21 cellular contexts compared by ENCODE assay signal in genomic region chr16:89555780-89556179, GRCh38. TPM values are rescaled to one million over a fixed set of nuclear protein-coding genes. Genes with fewer than 3 reads are reported as not detected.
"Had no signal": no experiment of that assay in that cellular context is flagged by ENCODE, and none has a peak within 500 bp of the region (broad histone marks: within the 10 kb centered on the region; RNA-seq: fewer than 3 reads in every experiment).

No MANE protein-coding gene starts in this region.

- DNase-seq: activated B cell treated with CpG ODN at 0.5 μM for 24 hours; activated CD4-positive, alpha-beta memory T cell treated with anti-CD3 and anti-CD28 coated beads for 36 hours; activated CD4-positive, alpha-beta T cell treated with anti-CD3 and anti-CD28 coated beads for 36 hours; activated CD8-positive, alpha-beta memory T cell treated with anti-CD3 and anti-CD28 coated beads, Interleukin-2, amount 10 ng/mL, durations not matched to agents 7 days and 5 days; activated gamma-delta T cell treated with Interleukin-2 at 50 U/mL for 16 hours; activated T-cell treated with anti-CD3 and anti-CD28 coated beads for 4 hours; colonic mucosa; heart left ventricle; left cardiac atrium; midbrain; sigmoid colon; stimulated activated CD4-positive, alpha-beta T cell treated with anti-CD3 and anti-CD28 coated beads, Interleukin-15, amount 100 ng/mL, for 24 hours; upper lobe of left lung had no signal

- H3K4me3 Mint-ChIP-seq: activated B cell treated with CpG ODN at 0.5 μM for 24 hours; activated CD4-positive, alpha-beta memory T cell treated with anti-CD3 and anti-CD28 coated beads for 36 hours; activated CD4-positive, alpha-beta T cell treated with anti-CD3 and anti-CD28 coated beads for 36 hours; activated CD8-positive, alpha-beta memory T cell treated with anti-CD3 and anti-CD28 coated beads, Interleukin-2, amount 10 ng/mL, durations not matched to agents 7 days and 5 days; central memory CD8-positive, alpha-beta T cell; natural killer cell treated with Interleukin-12 subunit alpha and Interleukin-12 subunit beta and Interleukin-15 and Interleukin-18, amount 100 ng/mL, for 72 hours; stimulated activated memory B cell treated with anti-CD40 and anti-IgM and Interleukin-4, amounts not matched to agents 10 μg/mL and 1 μg/mL and 100 μg/mL, for 72 hours; T-helper 1 cell treated with Interleukin-12 subunit alpha and Interleukin-12 subunit beta and Interleukin-4 antibody, amounts not matched to agents 30 μg/mL and 1 μg/mL, for 36 hours had no signal

- H3K9me3 ChIP-seq: colonic mucosa, gastroesophageal sphincter, heart left ventricle, sigmoid colon, thoracic aorta, upper lobe of left lung had no signal

- ATAC-seq: activated CD4-positive, alpha-beta T cell treated with anti-CD3 and anti-CD28 coated beads for 36 hours; activated CD8-positive, alpha-beta memory T cell treated with anti-CD3 and anti-CD28 coated beads, Interleukin-2, amount 10 ng/mL, durations not matched to agents 7 days and 5 days; activated naive CD4-positive, alpha-beta T cell treated with anti-CD3 and anti-CD28 coated beads, Interleukin-2, amount 50 U/mL, for 72 hours; gastroesophageal sphincter; heart left ventricle; left cardiac atrium; natural killer cell treated with Interleukin-12 subunit alpha and Interleukin-12 subunit beta and Interleukin-15 and Interleukin-18, amount 100 ng/mL, for 72 hours; stimulated activated memory B cell treated with anti-CD40 and anti-IgM and Interleukin-4, amounts not matched to agents 10 μg/mL and 1 μg/mL and 100 μg/mL, for 72 hours had no signal

- H3K36me3 Mint-ChIP-seq: natural killer cell treated with Interleukin-12 subunit alpha and Interleukin-12 subunit beta and Interleukin-15 and Interleukin-18, amount 100 ng/mL, for 72 hours had no signal

- H3K27ac Mint-ChIP-seq: activated B cell treated with CpG ODN at 0.5 μM for 24 hours; activated CD4-positive, alpha-beta memory T cell treated with anti-CD3 and anti-CD28 coated beads for 36 hours; activated CD4-positive, alpha-beta T cell treated with anti-CD3 and anti-CD28 coated beads for 36 hours; activated CD8-positive, alpha-beta memory T cell treated with anti-CD3 and anti-CD28 coated beads, Interleukin-2, amount 10 ng/mL, durations not matched to agents 7 days and 5 days; natural killer cell treated with Interleukin-12 subunit alpha and Interleukin-12 subunit beta and Interleukin-15 and Interleukin-18, amount 100 ng/mL, for 72 hours; stimulated activated memory B cell treated with anti-CD40 and anti-IgM and Interleukin-4, amounts not matched to agents 10 μg/mL and 1 μg/mL and 100 μg/mL, for 72 hours; T-helper 1 cell treated with Interleukin-12 subunit alpha and Interleukin-12 subunit beta and Interleukin-4 antibody, amounts not matched to agents 30 μg/mL and 1 μg/mL, for 36 hours had no signal

- H3K27me3 Mint-ChIP-seq: activated B cell treated with CpG ODN at 0.5 μM for 24 hours; activated CD4-positive, alpha-beta memory T cell treated with anti-CD3 and anti-CD28 coated beads for 36 hours; activated CD4-positive, alpha-beta T cell treated with anti-CD3 and anti-CD28 coated beads for 36 hours; activated CD8-positive, alpha-beta memory T cell treated with anti-CD3 and anti-CD28 coated beads, Interleukin-2, amount 10 ng/mL, durations not matched to agents 7 days and 5 days; central memory CD8-positive, alpha-beta T cell; natural killer cell treated with Interleukin-12 subunit alpha and Interleukin-12 subunit beta and Interleukin-15 and Interleukin-18, amount 100 ng/mL, for 72 hours; stimulated activated memory B cell treated with anti-CD40 and anti-IgM and Interleukin-4, amounts not matched to agents 10 μg/mL and 1 μg/mL and 100 μg/mL, for 72 hours had no signal

- H3K9me3 Mint-ChIP-seq: activated B cell treated with CpG ODN at 0.5 μM for 24 hours; activated CD4-positive, alpha-beta memory T cell treated with anti-CD3 and anti-CD28 coated beads for 36 hours; activated naive CD4-positive, alpha-beta T cell treated with anti-CD3 and anti-CD28 coated beads, Interleukin-2, amount 50 U/mL, for 72 hours; central memory CD8-positive, alpha-beta T cell; natural killer cell treated with Interleukin-12 subunit alpha and Interleukin-12 subunit beta and Interleukin-15 and Interleukin-18, amount 100 ng/mL, for 72 hours; stimulated activated memory B cell treated with anti-CD40 and anti-IgM and Interleukin-4, amounts not matched to agents 10 μg/mL and 1 μg/mL and 100 μg/mL, for 72 hours; T-helper 1 cell treated with Interleukin-12 subunit alpha and Interleukin-12 subunit beta and Interleukin-4 antibody, amounts not matched to agents 30 μg/mL and 1 μg/mL, for 36 hours had no signal

RNA-seq across cellular contexts. Expression of gene CPNE7, which starts 19.8 kb away (rescaled TPM):
- total RNA-seq: left cardiac atrium, thoracic aorta had no signal

RNA-seq across cellular contexts. Expression of gene DPEP1, which starts 57.7 kb away (rescaled TPM):
- total RNA-seq: activated B cell treated with CpG ODN at 0.5 μM for 24 hours; activated CD4-positive, alpha-beta memory T cell treated with anti-CD3 and anti-CD28 coated beads for 36 hours; activated CD4-positive, alpha-beta T cell treated with anti-CD3 and anti-CD28 coated beads for 36 hours; activated CD8-positive, alpha-beta memory T cell treated with anti-CD3 and anti-CD28 coated beads, Interleukin-2, amount 10 ng/mL, durations not matched to agents 7 days and 5 days; activated naive CD4-positive, alpha-beta T cell treated with anti-CD3 and anti-CD28 coated beads, Interleukin-2, amount 50 U/mL, for 72 hours; heart left ventricle; left cardiac atrium; natural killer cell treated with Interleukin-12 subunit alpha and Interleukin-12 subunit beta and Interleukin-15 and Interleukin-18, amount 100 ng/mL, for 72 hours; sigmoid colon; smooth muscle cell; thoracic aorta had no signal
